Comparison of ENCODE assay signal across 8 cellular contexts in the genomic region with DNA sequence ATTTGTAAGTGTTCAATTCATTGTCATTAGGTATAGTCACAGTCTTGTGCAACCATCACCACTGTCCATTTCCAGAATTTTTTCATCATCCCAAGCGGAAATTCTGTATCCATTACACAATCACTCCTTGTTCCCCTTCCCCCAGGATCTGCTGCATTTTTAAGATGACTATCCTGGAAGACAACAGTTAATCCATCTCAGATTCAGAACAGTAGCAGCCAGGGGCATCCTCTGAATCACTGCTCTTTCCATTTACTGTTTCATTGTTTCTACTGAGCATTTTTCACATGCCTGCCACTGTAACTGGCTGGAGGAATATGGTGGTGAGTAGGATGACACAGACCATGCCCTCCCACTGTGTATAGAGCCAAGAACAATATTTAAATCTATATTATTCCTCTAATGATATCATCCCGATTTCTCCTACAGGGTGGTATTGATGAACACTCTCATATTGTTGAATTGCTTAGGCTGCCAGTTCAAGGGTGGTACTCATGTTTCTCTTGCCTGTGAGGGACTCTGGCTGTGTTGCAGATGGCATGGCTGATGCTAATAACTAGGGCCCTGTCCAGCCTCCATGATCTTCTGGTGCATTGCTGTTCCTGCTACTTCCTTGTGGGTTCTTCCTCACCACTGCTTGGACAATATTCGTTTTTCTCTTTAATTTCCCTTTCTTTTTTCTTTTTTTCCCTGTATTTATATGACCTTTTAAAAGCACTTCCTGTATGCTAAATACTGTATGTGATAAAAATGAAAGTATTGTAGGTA. TPM values are rescaled to one million over a fixed set of nuclear protein-coding genes. Genes with fewer than 3 reads are reported as not detected.
DNase-seq lines count a peak whose midpoint lies in the region; ATAC-seq, FAIRE-seq and TF ChIP-seq lines count a peak whose summit lies in the region.

No MANE protein-coding gene starts in this region.

- peaks cover 59% of the 10 kb centered on the region for H3K79me2 ChIP-seq in keratinocyte (ENCODE audit: control insufficient read depth, insufficient read depth, low read length)

- no peaks in the 10 kb centered on the region for H4K20me1 ChIP-seq in keratinocyte (ENCODE audit: control insufficient read depth, extremely low read depth, insufficient read depth, low read length)

- ATAC-seq in left lobe of liver (no peak), HG02870 (IDR thresholded peaks at IDR 0.05; ENCODE audit: unreplicated experiment) (no peak)

- dilution Hi-C loops in keratinocyte (cut with MboI; ENCODE audit: extremely low pct_ligation_motif_present, low sequenced_read_pairs) = no loop called here

- TF ChIP-seq CTCF in keratinocyte (optimal IDR thresholded peaks at IDR 0.05 in 1 of 3, IDR thresholded peaks at IDR 0.05 in 1 of 3, conservative IDR thresholded peaks at IDR 0.05 in 1 of 3; ENCODE audit: extremely low read depth in 1 of 3, insufficient read depth in 2 of 3, low read length in 3 of 3) (no peak), D721Med (IDR thresholded peaks at IDR 0.05; ENCODE audit: insufficient read depth, missing control alignments) (no peak)

- peak overlapping the region; percentile 86 for H3K4me2 ChIP-seq in keratinocyte (ENCODE audit: control insufficient read depth, extremely low read depth, insufficient read depth, low read depth, low read length)

- peak; percentile 95 for FAIRE-seq in keratinocyte (lab: Jason Lieb, UNC)
- FAIRE-seq in D721Med (lab: Jason Lieb, UNC) = no peak

- H3K4me3 ChIP-seq in adipocyte (ENCODE audit: low read length) = peak overlapping the region; percentile 44
- H3K4me3 ChIP-seq in keratinocyte (ENCODE audit: control insufficient read depth in 2 of 3, extremely low read depth in 1 of 3, insufficient read depth in 2 of 3, low read depth in 1 of 3, low read length in 3 of 3) = peak overlapping the region in 2 of 3 experiments; percentile 9 to 23

- no peaks in the 10 kb centered on the region for H3K9me1 ChIP-seq in keratinocyte (ENCODE audit: control insufficient read depth, extremely low read depth, insufficient read depth, low read length)

- DNase-seq in AG08395 (ENCODE audit: low spot score) = peak; percentile 86
- peak; percentile 41 for DNase-seq in HK-2 (ENCODE audit: unreplicated experiment)
- DNase-seq in adipocyte (ENCODE audit: low read depth) = peak; percentile 78
- peak; percentile 49 for DNase-seq in keratinocyte (ENCODE audit: low read depth, low spot score)
- no peak for DNase-seq in NCI-H2107 treated with DMSO at 0.1 percent for 48 hours (lab: John Stamatoyannopoulos, UW; ENCODE audit: unreplicated experiment)
- DNase-seq in left lobe of liver (ENCODE audit: low spot score) = no peak
- no peak for DNase-seq in D721Med (ENCODE audit: insufficient read length, low spot score)

- H3K27ac ChIP-seq in keratinocyte (ENCODE audit: control insufficient read depth, insufficient read depth, low read length) = peak overlapping the region; percentile 80

- H3K9me3 ChIP-seq in adipocyte (ENCODE audit: control insufficient read depth, low read length) (no peaks in the 10 kb centered on the region), keratinocyte (ENCODE audit: control insufficient read depth, low read depth, low read length) (no peaks in the 10 kb centered on the region)

- H3K9ac ChIP-seq in adipocyte (ENCODE audit: low read length) = no peak overlapping the region
- H3K9ac ChIP-seq in keratinocyte (ENCODE audit: control insufficient read depth, extremely low read depth, insufficient read depth, low read length) = peak overlapping the region; percentile 43

- H3K36me3 ChIP-seq in adipocyte (ENCODE audit: control insufficient read depth, insufficient read depth, low read length, severe bottlenecking) (no peaks in the 10 kb centered on the region), keratinocyte (ENCODE audit: control insufficient read depth in 2 of 2, extremely low read depth in 1 of 2, insufficient read depth in 2 of 2, low read length in 2 of 2) (no peaks in the 10 kb centered on the region)

- H3K4me1 ChIP-seq in adipocyte (ENCODE audit: control insufficient read depth, insufficient read depth, low read length) (peaks cover 51% of the 10 kb centered on the region), keratinocyte (ENCODE audit: control insufficient read depth, extremely low read depth, insufficient read depth, low read length) (peaks cover 67% of the 10 kb centered on the region)

- H3K27me3 ChIP-seq in adipocyte (replicated peaks; ENCODE audit: control insufficient read depth, insufficient read depth, low read length) = no peaks in the 10 kb centered on the region
- no peaks in the 10 kb centered on the region for H3K27me3 ChIP-seq in keratinocyte (ENCODE audit: control insufficient read depth, extremely low read depth, insufficient read depth, low read length)

- no peak overlapping the region for H2AFZ ChIP-seq in keratinocyte (ENCODE audit: control insufficient read depth, low read length)

RNA-seq across cellular contexts. Expression of gene WDFY2, which starts 59.0 kb away (rescaled TPM):
- polyA plus RNA-seq in keratinocyte = 12.7 to 18.6 TPM (median 17.0 TPM) in 3 replicates
- 17.6 TPM for polyA plus RNA-seq in keratinocyte (2011; ENCODE audit: low read depth)
- 8.4 and 9.9 TPM in 2 replicates for polyA plus RNA-seq in keratinocyte (2011; cell fraction: cytosol; rRNA removed)
- polyA plus RNA-seq in keratinocyte (2011; cell fraction: nucleus; rRNA removed) = 39.7 and 42.2 TPM in 2 replicates
- 13.8 and 14.0 TPM in 2 replicates for polyA plus RNA-seq in keratinocyte (2012; ENCODE audit: low replicate concordance)
- polyA minus RNA-seq in keratinocyte = 24.8 to 50.3 TPM (median 36.8 TPM) in 3 replicates
- polyA minus RNA-seq in keratinocyte (2011; cell fraction: cytosol; rRNA and poly(A)+ RNA removed) = 14.0 TPM
- polyA minus RNA-seq in keratinocyte (2011; cell fraction: nucleus; rRNA and poly(A)+ RNA removed) = 40.6 and 81.8 TPM in 2 replicates
- total RNA-seq in left lobe of liver = 6.2 TPM

Comparison
In these comparisons a context has a peak if more than half of its experiments do, and no peak if none do; other contexts are left out.
1. DNase-seq: peak in AG08395 (single experiment), HK-2 (single experiment), adipocyte (single experiment) and keratinocyte (single experiment); none in NCI-H2107 treated with DMSO at 0.1 percent for 48 hours (single experiment), left lobe of liver (single experiment) and D721Med (single experiment).